ENCODE assay signal across 10 cellular contexts in genomic region chr1:86207323-86207722, GRCh38. TPM values are rescaled to one million over a fixed set of nuclear protein-coding genes. Genes with fewer than 3 reads are reported as not detected.
DNase-seq lines count a peak whose midpoint lies in the region; ATAC-seq, FAIRE-seq and TF ChIP-seq lines count a peak whose summit lies in the region.
"Had no signal": no experiment of that assay in that cellular context is flagged by ENCODE, and none has a peak within 500 bp of the region (broad histone marks: within the 10 kb centered on the region; RNA-seq: fewer than 3 reads in every experiment).

No MANE protein-coding gene starts in this region.

- no peak overlapping the region for H3K4me3 ChIP-seq in bronchial epithelial cell (ENCODE audit: low read depth, low read length)
- H3K4me3 ChIP-seq: esophagus squamous epithelium, mucosa of descending colon had no signal

- H3K27me3 ChIP-seq in bronchial epithelial cell (ENCODE audit: control insufficient read depth, insufficient read depth, low read length), result no peaks in the 10 kb centered on the region
- H3K27me3 ChIP-seq: esophagus squamous epithelium had no signal

- TF ChIP-seq CTCF in bronchial epithelial cell (IDR thresholded peaks at IDR 0.05; ENCODE audit: insufficient read depth, low read length, severe bottlenecking), result no peak
- no peak for TF ChIP-seq CTCF in GM20000 (IDR thresholded peaks at IDR 0.05; ENCODE audit: extremely low read depth, missing control alignments)

- FAIRE-seq in bronchial epithelial cell (lab: Jason Lieb, UNC), result no peak

- no peaks in the 10 kb centered on the region for H3K36me3 ChIP-seq in bronchial epithelial cell (ENCODE audit: control insufficient read depth, insufficient read depth, low read length)
- H3K36me3 ChIP-seq: esophagus squamous epithelium had no signal

- no peak for ATAC-seq in HG03442 (IDR thresholded peaks at IDR 0.05; ENCODE audit: unreplicated experiment)
- ATAC-seq: mucosa of descending colon had no signal

- peak; percentile 17 for DNase-seq in DMS53 treated with DMSO at 0.1 percent for 48 hours (lab: John Stamatoyannopoulos, UW; ENCODE audit: unreplicated experiment)
- DNase-seq in NCI-H1105 (lab: John Stamatoyannopoulos, UW), result peak; percentile 63
- peak; percentile 87 for DNase-seq in bronchial epithelial cell (ENCODE audit: low read depth)
- DNase-seq in myocyte (ENCODE audit: low read depth), result peak; percentile 99
- DNase-seq in stimulated activated CD4-positive, alpha-beta T cell treated with anti-CD3 and anti-CD28 coated beads, Interleukin-2, amount 100 ng/mL, for 48 hours, result no peak
- DNase-seq in activated CD4-positive, alpha-beta T cell treated with anti-CD3 and anti-CD28 coated beads for 4 hours, result no peak
- no peak for DNase-seq in GM20000 (ENCODE audit: low spot score)
- DNase-seq: esophagus squamous epithelium, mucosa of descending colon had no signal

RNA-seq across cellular contexts. Expression of gene COL24A1, which starts 50.8 kb away (rescaled TPM):
- under 0.01 TPM in 2 replicates for total RNA-seq in bronchial epithelial cell
- total RNA-seq in myocyte, result 1.3 and 1.7 TPM in 2 replicates
- polyA plus RNA-seq in myocyte (2012), result 0.53 TPM

Comparison
In these comparisons a context has a peak if more than half of its experiments do, and no peak if none do; other contexts are left out.
1. DNase-seq: peak in DMS53 treated with DMSO at 0.1 percent for 48 hours (single experiment), NCI-H1105 (single experiment), bronchial epithelial cell (single experiment) and myocyte (single experiment); none in stimulated activated CD4-positive, alpha-beta T cell treated with anti-CD3 and anti-CD28 coated beads, Interleukin-2, amount 100 ng/mL, for 48 hours (0 of 2), activated CD4-positive, alpha-beta T cell treated with anti-CD3 and anti-CD28 coated beads for 4 hours (0 of 2) and GM20000 (single experiment).